In genomic region chr4:77465271-77465670, GRCh38 we compare ENCODE assay signal across 8 cellular contexts.
DNase-seq lines count a peak whose midpoint lies in the region; ATAC-seq and TF ChIP-seq lines count a peak whose summit lies in the region.

No MANE protein-coding gene starts in this region.

- intact Hi-C loops in lower lobe of right lung (cut with DNase I), result no loop called here

- DNase-seq in AG09309 (ENCODE audit: low read depth) (no peak), lower lobe of right lung (no peak), ureter (ENCODE audit: low spot score) (no peak)
- DNase-seq in activated T-cell treated with anti-CD3 and anti-CD28 coated beads, Interleukin-2, amount 50 U/mL, for 48 hours, result peak; percentile 60 to 62
- DNase-seq in activated CD4-positive, CD25-positive, alpha-beta regulatory T cell treated with anti-CD3 and anti-CD28 coated beads, Interleukin-2, amount 50 U/mL, for 72 hours, result no peak

- no peaks in the 10 kb centered on the region for H3K27me3 ChIP-seq in lower lobe of right lung (ENCODE audit: low read depth)

- TF ChIP-seq CTCF in AG09309 (IDR thresholded peaks at IDR 0.05; ENCODE audit: control insufficient read depth, insufficient read depth, low read depth, low read length, missing control alignments) (peak; percentile 55), lower lobe of right lung (IDR thresholded peaks at IDR 0.05) (peak; percentile 42)

- no peaks in the 10 kb centered on the region for H3K36me3 ChIP-seq in lower lobe of right lung

- no peak overlapping the region for H3K4me3 ChIP-seq in AG09309 (ENCODE audit: control insufficient read depth, low read depth, low read length)
- no peak overlapping the region for H3K4me3 ChIP-seq in lower lobe of right lung

- ATAC-seq in GM19351 (IDR thresholded peaks at IDR 0.05; ENCODE audit: unreplicated experiment) (peak; percentile 69), lower lobe of right lung (peak; percentile 57 to 60), GM21737 (IDR thresholded peaks at IDR 0.05; ENCODE audit: unreplicated experiment) (no peak), GM21717 (IDR thresholded peaks at IDR 0.05; ENCODE audit: unreplicated experiment) (no peak)

- no peaks in the 10 kb centered on the region for H3K4me1 ChIP-seq in lower lobe of right lung

- H3K27ac ChIP-seq in lower lobe of right lung, result no peak overlapping the region

- no peaks in the 10 kb centered on the region for H3K9me3 ChIP-seq in lower lobe of right lung

Comparison
In these comparisons a context has a peak if more than half of its experiments do, and no peak if none do; other contexts are left out.
1. DNase-seq: peak in activated T-cell treated with anti-CD3 and anti-CD28 coated beads, Interleukin-2, amount 50 U/mL, for 48 hours (2 of 2); none in AG09309 (single experiment), lower lobe of right lung (single experiment), ureter (single experiment) and activated CD4-positive, CD25-positive, alpha-beta regulatory T cell treated with anti-CD3 and anti-CD28 coated beads, Interleukin-2, amount 50 U/mL, for 72 hours (single experiment).
2. ATAC-seq: peak in GM19351 (single experiment) and lower lobe of right lung (2 of 2); none in GM21737 (single experiment) and GM21717 (single experiment).